ENCODE assay signal across 1 cellular context in the genomic region with DNA sequence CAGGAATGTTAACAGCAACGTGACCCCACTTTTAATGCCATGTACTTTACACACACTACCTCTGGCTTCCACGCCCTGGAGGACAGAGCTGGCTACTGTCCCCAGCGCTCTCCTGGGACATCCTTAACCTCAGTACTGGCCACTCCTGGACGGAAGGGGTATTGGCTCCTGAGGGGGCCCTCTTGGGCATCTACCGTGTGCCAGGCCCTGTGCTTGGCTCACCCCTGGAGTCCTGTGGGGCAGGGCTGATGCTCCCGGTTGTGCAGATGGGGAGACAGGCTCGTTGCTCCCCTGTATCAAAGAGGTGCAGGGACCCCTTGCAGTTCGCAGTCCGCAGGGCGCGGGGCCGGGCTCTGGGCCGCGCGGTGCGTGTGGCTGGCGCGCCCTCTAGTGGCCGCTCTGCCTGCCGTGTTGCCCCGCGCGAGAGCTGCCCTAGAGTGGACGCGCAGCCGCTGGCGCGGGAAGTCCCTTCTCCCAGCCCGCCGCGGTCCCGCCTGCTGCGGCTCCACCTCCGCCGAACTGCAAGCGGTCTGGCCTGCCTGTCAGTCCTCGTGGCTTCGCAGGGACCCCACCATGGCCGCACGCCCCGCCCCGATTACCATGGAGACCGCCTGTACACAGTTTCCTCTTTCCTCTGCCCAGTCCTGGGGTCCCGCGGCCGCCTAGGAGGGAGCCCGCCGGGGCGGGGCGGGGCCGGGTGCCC.
A peak's percentile ranks its signal among the peaks of the same experiment; 100 is the strongest.
TF ChIP-seq lines count a peak whose summit lies in the region.

A gene with protein sequence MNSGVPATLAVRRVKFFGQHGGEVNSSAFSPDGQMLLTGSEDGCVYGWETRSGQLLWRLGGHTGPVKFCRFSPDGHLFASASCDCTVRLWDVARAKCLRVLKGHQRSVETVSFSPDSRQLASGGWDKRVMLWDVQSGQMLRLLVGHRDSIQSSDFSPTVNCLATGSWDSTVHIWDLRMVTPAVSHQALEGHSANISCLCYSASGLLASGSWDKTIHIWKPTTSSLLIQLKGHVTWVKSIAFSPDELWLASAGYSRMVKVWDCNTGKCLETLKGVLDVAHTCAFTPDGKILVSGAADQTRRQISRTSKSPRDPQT (plus strand): TSS at position 632 of the 703 bp plus-strand sequence. CDS start 72 bp downstream, outside the sequence.

TF ChIP-seq in HepG2, 621 proteins besides CTCF, POLR2A, EP300 and RAD21 (continued from another document and continues in another):
- TF ChIP-seq, protein P1, sequence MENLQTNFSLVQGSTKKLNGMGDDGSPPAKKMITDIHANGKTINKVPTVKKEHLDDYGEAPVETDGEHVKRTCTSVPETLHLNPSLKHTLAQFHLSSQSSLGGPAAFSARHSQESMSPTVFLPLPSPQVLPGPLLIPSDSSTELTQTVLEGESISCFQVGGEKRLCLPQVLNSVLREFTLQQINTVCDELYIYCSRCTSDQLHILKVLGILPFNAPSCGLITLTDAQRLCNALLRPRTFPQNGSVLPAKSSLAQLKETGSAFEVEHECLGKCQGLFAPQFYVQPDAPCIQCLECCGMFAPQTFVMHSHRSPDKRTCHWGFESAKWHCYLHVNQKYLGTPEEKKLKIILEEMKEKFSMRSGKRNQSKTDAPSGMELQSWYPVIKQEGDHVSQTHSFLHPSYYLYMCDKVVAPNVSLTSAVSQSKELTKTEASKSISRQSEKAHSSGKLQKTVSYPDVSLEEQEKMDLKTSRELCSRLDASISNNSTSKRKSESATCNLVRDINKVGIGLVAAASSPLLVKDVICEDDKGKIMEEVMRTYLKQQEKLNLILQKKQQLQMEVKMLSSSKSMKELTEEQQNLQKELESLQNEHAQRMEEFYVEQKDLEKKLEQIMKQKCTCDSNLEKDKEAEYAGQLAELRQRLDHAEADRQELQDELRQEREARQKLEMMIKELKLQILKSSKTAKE (CRISPR knock-in tag; IDR thresholded peaks at IDR 0.05; ENCODE audit: borderline replicate concordance): no peak
- peak; percentile 69; the same call in 1 of the 2 replicates for TF ChIP-seq ZNF605 (CRISPR knock-in tag; IDR thresholded peaks at IDR 0.05)
- TF ChIP-seq SYNCRIP (IDR thresholded peaks at IDR 0.05; ENCODE audit: insufficient read depth, low read depth, low read length): no peak
- no peak for TF ChIP-seq ZSCAN29 (CRISPR knock-in tag; conservative IDR thresholded peaks at IDR 0.05)
- TF ChIP-seq ZFP1 (CRISPR knock-in tag; IDR thresholded peaks at IDR 0.05): no peak
- TF ChIP-seq ATF7-NPFF (CRISPR knock-in tag; IDR thresholded peaks at IDR 0.05; ENCODE audit: low read depth): peak; percentile 64; the same call in 1 of the 2 replicates
- TF ChIP-seq BRCA1 (CRISPR knock-in tag; IDR thresholded peaks at IDR 0.05): 0 out of 2 replicates have a peak, but pooled peaks have one; percentile 74
- 0 out of 2 replicates have a peak, but pooled peaks have one; percentile 21 for TF ChIP-seq ADNP (CRISPR knock-in tag; IDR thresholded peaks at IDR 0.05)
- TF ChIP-seq KDM5B (CRISPR knock-in tag; IDR thresholded peaks at IDR 0.05; ENCODE audit: borderline replicate concordance): peak; percentile 67; the same call in 1 of the 2 replicates
- no peak for TF ChIP-seq ZNF772 (CRISPR knock-in tag; IDR thresholded peaks at IDR 0.05)
- no peak for TF ChIP-seq ZNF367 (CRISPR knock-in tag; IDR thresholded peaks at IDR 0.05; ENCODE audit: borderline replicate concordance)
- TF ChIP-seq, protein P2, sequence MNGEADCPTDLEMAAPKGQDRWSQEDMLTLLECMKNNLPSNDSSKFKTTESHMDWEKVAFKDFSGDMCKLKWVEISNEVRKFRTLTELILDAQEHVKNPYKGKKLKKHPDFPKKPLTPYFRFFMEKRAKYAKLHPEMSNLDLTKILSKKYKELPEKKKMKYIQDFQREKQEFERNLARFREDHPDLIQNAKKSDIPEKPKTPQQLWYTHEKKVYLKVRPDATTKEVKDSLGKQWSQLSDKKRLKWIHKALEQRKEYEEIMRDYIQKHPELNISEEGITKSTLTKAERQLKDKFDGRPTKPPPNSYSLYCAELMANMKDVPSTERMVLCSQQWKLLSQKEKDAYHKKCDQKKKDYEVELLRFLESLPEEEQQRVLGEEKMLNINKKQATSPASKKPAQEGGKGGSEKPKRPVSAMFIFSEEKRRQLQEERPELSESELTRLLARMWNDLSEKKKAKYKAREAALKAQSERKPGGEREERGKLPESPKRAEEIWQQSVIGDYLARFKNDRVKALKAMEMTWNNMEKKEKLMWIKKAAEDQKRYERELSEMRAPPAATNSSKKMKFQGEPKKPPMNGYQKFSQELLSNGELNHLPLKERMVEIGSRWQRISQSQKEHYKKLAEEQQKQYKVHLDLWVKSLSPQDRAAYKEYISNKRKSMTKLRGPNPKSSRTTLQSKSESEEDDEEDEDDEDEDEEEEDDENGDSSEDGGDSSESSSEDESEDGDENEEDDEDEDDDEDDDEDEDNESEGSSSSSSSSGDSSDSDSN (CRISPR knock-in tag; IDR thresholded peaks at IDR 0.05): peak; percentile 45; the same call in 1 of the 2 replicates
- TF ChIP-seq ZNF724P (CRISPR knock-in tag; IDR thresholded peaks at IDR 0.05; ENCODE audit: borderline replicate concordance): peak; percentile 72; the same call in 1 of the 2 replicates
- TF ChIP-seq BORCS8-MEF2B (CRISPR knock-in tag; IDR thresholded peaks at IDR 0.05): 0 out of 2 replicates have a peak, but pooled peaks have one; percentile 58
- TF ChIP-seq ZNF776 (CRISPR knock-in tag; IDR thresholded peaks at IDR 0.05): peak; percentile 20; the same call in 1 of the 2 replicates
- TF ChIP-seq, protein P3, sequence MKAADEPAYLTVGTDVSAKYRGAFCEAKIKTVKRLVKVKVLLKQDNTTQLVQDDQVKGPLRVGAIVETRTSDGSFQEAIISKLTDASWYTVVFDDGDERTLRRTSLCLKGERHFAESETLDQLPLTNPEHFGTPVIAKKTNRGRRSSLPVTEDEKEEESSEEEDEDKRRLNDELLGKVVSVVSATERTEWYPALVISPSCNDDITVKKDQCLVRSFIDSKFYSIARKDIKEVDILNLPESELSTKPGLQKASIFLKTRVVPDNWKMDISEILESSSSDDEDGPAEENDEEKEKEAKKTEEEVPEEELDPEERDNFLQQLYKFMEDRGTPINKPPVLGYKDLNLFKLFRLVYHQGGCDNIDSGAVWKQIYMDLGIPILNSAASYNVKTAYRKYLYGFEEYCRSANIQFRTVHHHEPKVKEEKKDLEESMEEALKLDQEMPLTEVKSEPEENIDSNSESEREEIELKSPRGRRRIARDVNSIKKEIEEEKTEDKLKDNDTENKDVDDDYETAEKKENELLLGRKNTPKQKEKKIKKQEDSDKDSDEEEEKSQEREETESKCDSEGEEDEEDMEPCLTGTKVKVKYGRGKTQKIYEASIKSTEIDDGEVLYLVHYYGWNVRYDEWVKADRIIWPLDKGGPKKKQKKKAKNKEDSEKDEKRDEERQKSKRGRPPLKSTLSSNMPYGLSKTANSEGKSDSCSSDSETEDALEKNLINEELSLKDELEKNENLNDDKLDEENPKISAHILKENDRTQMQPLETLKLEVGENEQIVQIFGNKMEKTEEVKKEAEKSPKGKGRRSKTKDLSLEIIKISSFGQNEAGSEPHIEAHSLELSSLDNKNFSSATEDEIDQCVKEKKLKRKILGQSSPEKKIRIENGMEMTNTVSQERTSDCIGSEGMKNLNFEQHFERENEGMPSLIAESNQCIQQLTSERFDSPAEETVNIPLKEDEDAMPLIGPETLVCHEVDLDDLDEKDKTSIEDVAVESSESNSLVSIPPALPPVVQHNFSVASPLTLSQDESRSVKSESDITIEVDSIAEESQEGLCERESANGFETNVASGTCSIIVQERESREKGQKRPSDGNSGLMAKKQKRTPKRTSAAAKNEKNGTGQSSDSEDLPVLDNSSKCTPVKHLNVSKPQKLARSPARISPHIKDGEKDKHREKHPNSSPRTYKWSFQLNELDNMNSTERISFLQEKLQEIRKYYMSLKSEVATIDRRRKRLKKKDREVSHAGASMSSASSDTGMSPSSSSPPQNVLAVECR (CRISPR knock-in tag; IDR thresholded peaks at IDR 0.05; ENCODE audit: borderline replicate concordance): peak; percentile 52; the same call in 1 of the 2 replicates
- TF ChIP-seq KDM1A (CRISPR knock-in tag; IDR thresholded peaks at IDR 0.05): 0 out of 2 replicates have a peak, but pooled peaks have one; percentile 29
- no peak for TF ChIP-seq ZNF672 (CRISPR knock-in tag; IDR thresholded peaks at IDR 0.05)
- TF ChIP-seq RBM22 (optimal IDR thresholded peaks at IDR 0.05; ENCODE audit: low read length): no peak
- TF ChIP-seq RARA (CRISPR knock-in tag; IDR thresholded peaks at IDR 0.05): 0 out of 2 replicates have a peak, but pooled peaks have one; percentile 23
- TF ChIP-seq RNF2 (conservative IDR thresholded peaks at IDR 0.05; ENCODE audit: low read depth): 0 out of 2 replicates have a peak, but pooled peaks have one; percentile 59
- peak; percentile 63; the same call in 1 of the 2 replicates for TF ChIP-seq ZNF777 (CRISPR knock-in tag; IDR thresholded peaks at IDR 0.05)
- TF ChIP-seq, protein P4, sequence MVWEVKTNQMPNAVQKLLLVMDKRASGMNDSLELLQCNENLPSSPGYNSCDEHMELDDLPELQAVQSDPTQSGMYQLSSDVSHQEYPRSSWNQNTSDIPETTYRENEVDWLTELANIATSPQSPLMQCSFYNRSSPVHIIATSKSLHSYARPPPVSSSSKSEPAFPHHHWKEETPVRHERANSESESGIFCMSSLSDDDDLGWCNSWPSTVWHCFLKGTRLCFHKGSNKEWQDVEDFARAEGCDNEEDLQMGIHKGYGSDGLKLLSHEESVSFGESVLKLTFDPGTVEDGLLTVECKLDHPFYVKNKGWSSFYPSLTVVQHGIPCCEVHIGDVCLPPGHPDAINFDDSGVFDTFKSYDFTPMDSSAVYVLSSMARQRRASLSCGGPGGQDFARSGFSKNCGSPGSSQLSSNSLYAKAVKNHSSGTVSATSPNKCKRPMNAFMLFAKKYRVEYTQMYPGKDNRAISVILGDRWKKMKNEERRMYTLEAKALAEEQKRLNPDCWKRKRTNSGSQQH (CRISPR knock-in tag; IDR thresholded peaks at IDR 0.05; ENCODE audit: low read depth): peak; percentile 79
- TF ChIP-seq, protein P5, sequence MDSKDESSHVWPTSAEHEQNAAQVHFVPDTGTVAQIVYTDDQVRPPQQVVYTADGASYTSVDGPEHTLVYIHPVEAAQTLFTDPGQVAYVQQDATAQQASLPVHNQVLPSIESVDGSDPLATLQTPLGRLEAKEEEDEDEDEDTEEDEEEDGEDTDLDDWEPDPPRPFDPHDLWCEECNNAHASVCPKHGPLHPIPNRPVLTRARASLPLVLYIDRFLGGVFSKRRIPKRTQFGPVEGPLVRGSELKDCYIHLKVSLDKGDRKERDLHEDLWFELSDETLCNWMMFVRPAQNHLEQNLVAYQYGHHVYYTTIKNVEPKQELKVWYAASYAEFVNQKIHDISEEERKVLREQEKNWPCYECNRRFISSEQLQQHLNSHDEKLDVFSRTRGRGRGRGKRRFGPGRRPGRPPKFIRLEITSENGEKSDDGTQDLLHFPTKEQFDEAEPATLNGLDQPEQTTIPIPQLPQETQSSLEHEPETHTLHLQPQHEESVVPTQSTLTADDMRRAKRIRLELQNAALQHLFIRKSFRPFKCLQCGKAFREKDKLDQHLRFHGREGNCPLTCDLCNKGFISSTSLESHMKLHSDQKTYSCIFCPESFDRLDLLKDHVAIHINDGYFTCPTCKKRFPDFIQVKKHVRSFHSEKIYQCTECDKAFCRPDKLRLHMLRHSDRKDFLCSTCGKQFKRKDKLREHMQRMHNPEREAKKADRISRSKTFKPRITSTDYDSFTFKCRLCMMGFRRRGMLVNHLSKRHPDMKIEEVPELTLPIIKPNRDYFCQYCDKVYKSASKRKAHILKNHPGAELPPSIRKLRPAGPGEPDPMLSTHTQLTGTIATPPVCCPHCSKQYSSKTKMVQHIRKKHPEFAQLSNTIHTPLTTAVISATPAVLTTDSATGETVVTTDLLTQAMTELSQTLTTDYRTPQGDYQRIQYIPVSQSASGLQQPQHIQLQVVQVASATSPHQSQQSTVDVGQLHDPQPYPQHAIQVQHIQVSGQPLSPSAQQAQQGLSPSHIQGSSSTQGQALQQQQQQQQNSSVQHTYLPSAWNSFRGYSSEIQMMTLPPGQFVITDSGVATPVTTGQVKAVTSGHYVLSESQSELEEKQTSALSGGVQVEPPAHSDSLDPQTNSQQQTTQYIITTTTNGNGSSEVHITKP (CRISPR knock-in tag; IDR thresholded peaks at IDR 0.05; ENCODE audit: low read depth): peak; percentile 29; the same call in 1 of the 2 replicates
- TF ChIP-seq, protein P6, sequence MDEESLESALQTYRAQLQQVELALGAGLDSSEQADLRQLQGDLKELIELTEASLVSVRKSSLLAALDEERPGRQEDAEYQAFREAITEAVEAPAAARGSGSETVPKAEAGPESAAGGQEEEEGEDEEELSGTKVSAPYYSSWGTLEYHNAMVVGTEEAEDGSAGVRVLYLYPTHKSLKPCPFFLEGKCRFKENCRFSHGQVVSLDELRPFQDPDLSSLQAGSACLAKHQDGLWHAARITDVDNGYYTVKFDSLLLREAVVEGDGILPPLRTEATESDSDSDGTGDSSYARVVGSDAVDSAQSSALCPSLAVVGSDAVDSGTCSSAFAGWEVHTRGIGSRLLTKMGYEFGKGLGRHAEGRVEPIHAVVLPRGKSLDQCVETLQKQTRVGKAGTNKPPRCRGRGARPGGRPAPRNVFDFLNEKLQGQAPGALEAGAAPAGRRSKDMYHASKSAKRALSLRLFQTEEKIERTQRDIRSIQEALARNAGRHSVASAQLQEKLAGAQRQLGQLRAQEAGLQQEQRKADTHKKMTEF (CRISPR knock-in tag; IDR thresholded peaks at IDR 0.05): peak; percentile 81
- TF ChIP-seq, protein P7, sequence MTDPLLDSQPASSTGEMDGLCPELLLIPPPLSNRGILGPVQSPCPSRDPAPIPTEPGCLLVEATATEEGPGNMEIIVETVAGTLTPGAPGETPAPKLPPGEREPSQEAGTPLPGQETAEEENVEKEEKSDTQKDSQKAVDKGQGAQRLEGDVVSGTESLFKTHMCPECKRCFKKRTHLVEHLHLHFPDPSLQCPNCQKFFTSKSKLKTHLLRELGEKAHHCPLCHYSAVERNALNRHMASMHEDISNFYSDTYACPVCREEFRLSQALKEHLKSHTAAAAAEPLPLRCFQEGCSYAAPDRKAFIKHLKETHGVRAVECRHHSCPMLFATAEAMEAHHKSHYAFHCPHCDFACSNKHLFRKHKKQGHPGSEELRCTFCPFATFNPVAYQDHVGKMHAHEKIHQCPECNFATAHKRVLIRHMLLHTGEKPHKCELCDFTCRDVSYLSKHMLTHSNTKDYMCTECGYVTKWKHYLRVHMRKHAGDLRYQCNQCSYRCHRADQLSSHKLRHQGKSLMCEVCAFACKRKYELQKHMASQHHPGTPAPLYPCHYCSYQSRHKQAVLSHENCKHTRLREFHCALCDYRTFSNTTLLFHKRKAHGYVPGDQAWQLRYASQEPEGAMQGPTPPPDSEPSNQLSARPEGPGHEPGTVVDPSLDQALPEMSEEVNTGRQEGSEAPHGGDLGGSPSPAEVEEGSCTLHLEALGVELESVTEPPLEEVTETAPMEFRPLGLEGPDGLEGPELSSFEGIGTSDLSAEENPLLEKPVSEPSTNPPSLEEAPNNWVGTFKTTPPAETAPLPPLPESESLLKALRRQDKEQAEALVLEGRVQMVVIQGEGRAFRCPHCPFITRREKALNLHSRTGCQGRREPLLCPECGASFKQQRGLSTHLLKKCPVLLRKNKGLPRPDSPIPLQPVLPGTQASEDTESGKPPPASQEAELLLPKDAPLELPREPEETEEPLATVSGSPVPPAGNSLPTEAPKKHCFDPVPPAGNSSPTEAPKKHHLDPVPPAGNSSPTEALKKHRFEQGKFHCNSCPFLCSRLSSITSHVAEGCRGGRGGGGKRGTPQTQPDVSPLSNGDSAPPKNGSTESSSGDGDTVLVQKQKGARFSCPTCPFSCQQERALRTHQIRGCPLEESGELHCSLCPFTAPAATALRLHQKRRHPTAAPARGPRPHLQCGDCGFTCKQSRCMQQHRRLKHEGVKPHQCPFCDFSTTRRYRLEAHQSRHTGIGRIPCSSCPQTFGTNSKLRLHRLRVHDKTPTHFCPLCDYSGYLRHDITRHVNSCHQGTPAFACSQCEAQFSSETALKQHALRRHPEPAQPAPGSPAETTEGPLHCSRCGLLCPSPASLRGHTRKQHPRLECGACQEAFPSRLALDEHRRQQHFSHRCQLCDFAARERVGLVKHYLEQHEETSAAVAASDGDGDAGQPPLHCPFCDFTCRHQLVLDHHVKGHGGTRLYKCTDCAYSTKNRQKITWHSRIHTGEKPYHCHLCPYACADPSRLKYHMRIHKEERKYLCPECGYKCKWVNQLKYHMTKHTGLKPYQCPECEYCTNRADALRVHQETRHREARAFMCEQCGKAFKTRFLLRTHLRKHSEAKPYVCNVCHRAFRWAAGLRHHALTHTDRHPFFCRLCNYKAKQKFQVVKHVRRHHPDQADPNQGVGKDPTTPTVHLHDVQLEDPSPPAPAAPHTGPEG (CRISPR knock-in tag; IDR thresholded peaks at IDR 0.05): peak; percentile 46; the same call in 1 of the 2 replicates
